ENCODE assay signal across 8 cellular contexts in genomic region chr11:67238894-67239794, GRCh38. TPM values are rescaled to one million over a fixed set of nuclear protein-coding genes. Genes with fewer than 3 reads are reported as not detected.
A peak's percentile ranks its signal among the peaks of the same experiment; 100 is the strongest.
DNase-seq lines count a peak whose midpoint lies in the region; ATAC-seq and TF ChIP-seq lines count a peak whose summit lies in the region.

No MANE protein-coding gene starts in this region.

- H3K4me3 Mint-ChIP-seq in activated T-helper 2 cell treated with anti-CD3 and anti-CD28 coated beads, Interferon-gamma antibody, Interleukin-2, Interleukin-4, amounts not matched to agents 10 μg/mL and 5 μg/mL and 100 μg/mL, durations not matched to agents 14 hours and 24 hours and 36 hours (ENCODE audit: low read depth) = peak overlapping the region; percentile 99

- no peak for TF ChIP-seq EP300 in stomach (IDR thresholded peaks at IDR 0.05)

- TF ChIP-seq POLR2A in stomach (IDR thresholded peaks at IDR 0.05) = no peak

- peaks cover 6% of the 10 kb centered on the region for H3K36me3 ChIP-seq in cardiac muscle cell
- peaks cover 19% of the 10 kb centered on the region for H3K36me3 ChIP-seq in iPS-20b (ENCODE audit: insufficient read depth, low read depth, low read length)
- H3K36me3 ChIP-seq in stomach = peaks cover 10 to 25% (median 15%) of the 10 kb centered on the region in 4 donors

- H3K4me1 Mint-ChIP-seq in activated T-helper 2 cell treated with anti-CD3 and anti-CD28 coated beads, Interferon-gamma antibody, Interleukin-2, Interleukin-4, amounts not matched to agents 10 μg/mL and 5 μg/mL and 100 μg/mL, durations not matched to agents 14 hours and 24 hours and 36 hours (ENCODE audit: low read depth) = peaks cover 31% of the 10 kb centered on the region

- H3K4me3 ChIP-seq in cardiac muscle cell (peak overlapping the region; percentile 11), iPS-20b (ENCODE audit: low read length) (peak overlapping the region; percentile 60), stomach (peak overlapping the region; percentile 53 to 60 (median 56))

- H3K4me1 ChIP-seq in cardiac muscle cell (ENCODE audit: low read depth) (peaks cover 30% of the 10 kb centered on the region), iPS-20b (ENCODE audit: insufficient read depth, low read length) (peaks cover 16% of the 10 kb centered on the region), stomach (peaks cover 35 to 71% (median 53%) of the 10 kb centered on the region in 4 donors)

- no peak for ATAC-seq in Right ventricle myocardium inferior

- no peaks in the 10 kb centered on the region for H3K9me3 ChIP-seq in cardiac muscle cell (ENCODE audit: low read depth)
- no peaks in the 10 kb centered on the region for H3K9me3 ChIP-seq in iPS-20b (ENCODE audit: insufficient read depth, low read depth, low read length)
- H3K9me3 ChIP-seq in stomach = no peaks in the 10 kb centered on the region

- DNase-seq in cardiac muscle cell (ENCODE audit: low read depth in 1 of 2, low spot score in 1 of 2) = peak; percentile 19 to 79
- no peak for DNase-seq in Right ventricle myocardium inferior (ENCODE audit: missing footprints)
- no peak for DNase-seq in activated T-helper 2 cell treated with anti-CD3 and anti-CD28 coated beads, Interferon-gamma antibody, Interleukin-2, Interleukin-4, amounts not matched to agents 10 μg/mL and 5 μg/mL and 100 μg/mL, durations not matched to agents 14 hours and 24 hours and 36 hours (ENCODE audit: low spot score)
- DNase-seq in stomach = no peak
- no peak for DNase-seq in UCSD-AML1 (lab: John Stamatoyannopoulos, UW; ENCODE audit: unreplicated experiment)
- no peak for DNase-seq in LoVo (ENCODE audit: low spot score)
- no peak for DNase-seq in HuH-7 (ENCODE audit: low spot score)

- TF ChIP-seq CTCF in cardiac muscle cell (IDR thresholded peaks at IDR 0.05; ENCODE audit: low read depth, low read length) (no peak), stomach (IDR thresholded peaks at IDR 0.05) (no peak)

- 9 to 11% (median 10%) methylated on average over 10 of the region's 10 CpGs for WGBS in stomach, 5 donors

- H3K27me3 Mint-ChIP-seq in activated T-helper 2 cell treated with anti-CD3 and anti-CD28 coated beads, Interferon-gamma antibody, Interleukin-2, Interleukin-4, amounts not matched to agents 10 μg/mL and 5 μg/mL and 100 μg/mL, durations not matched to agents 14 hours and 24 hours and 36 hours (ENCODE audit: low read depth) = no peaks in the 10 kb centered on the region

- H3K27ac Mint-ChIP-seq in activated T-helper 2 cell treated with anti-CD3 and anti-CD28 coated beads, Interferon-gamma antibody, Interleukin-2, Interleukin-4, amounts not matched to agents 10 μg/mL and 5 μg/mL and 100 μg/mL, durations not matched to agents 14 hours and 24 hours and 36 hours = peak overlapping the region; percentile 70

- H3K27me3 ChIP-seq in cardiac muscle cell (no peaks in the 10 kb centered on the region), iPS-20b (ENCODE audit: insufficient read depth, low read length) (no peaks in the 10 kb centered on the region), stomach (no peaks in the 10 kb centered on the region)

- H3K36me3 Mint-ChIP-seq in activated T-helper 2 cell treated with anti-CD3 and anti-CD28 coated beads, Interferon-gamma antibody, Interleukin-2, Interleukin-4, amounts not matched to agents 10 μg/mL and 5 μg/mL and 100 μg/mL, durations not matched to agents 14 hours and 24 hours and 36 hours (ENCODE audit: low read depth) = peaks cover 45% of the 10 kb centered on the region

- no peaks in the 10 kb centered on the region for H3K9me3 Mint-ChIP-seq in activated T-helper 2 cell treated with anti-CD3 and anti-CD28 coated beads, Interferon-gamma antibody, Interleukin-2, Interleukin-4, amounts not matched to agents 10 μg/mL and 5 μg/mL and 100 μg/mL, durations not matched to agents 14 hours and 24 hours and 36 hours

- H3K27ac ChIP-seq in cardiac muscle cell (peak overlapping the region; percentile 94), iPS-20b (ENCODE audit: low read length) (no peak overlapping the region), stomach (peak overlapping the region; percentile 78 to 95 (median 93))

- peak overlapping the region; percentile 44; the same call in 1 of the 2 replicates for H3K9ac ChIP-seq in iPS-20b (ENCODE audit: low read depth, low read length)

- intact Hi-C loops in Right ventricle myocardium inferior (cut with DNase I) (loop anchor here (2.0 kb wide), 1 partner anchor 156 kb away; no protein-coding TSS in a partner anchor), stomach (cut with DNase I; ENCODE audit: low total_unique reads) (no loop called here)
- intact Hi-C loops in activated T-helper 2 cell treated with anti-CD3 and anti-CD28 coated beads, Interferon-gamma antibody, Interleukin-2, Interleukin-4, amounts not matched to agents 10 μg/mL and 5 μg/mL and 100 μg/mL, durations not matched to agents 14 hours and 24 hours and 36 hours (cut with micrococcal nuclease) = no loop called here

RNA-seq across cellular contexts. Expression of gene GRK2, which starts 27.1 kb away (rescaled TPM):
- total RNA-seq in cardiac muscle cell (49.1 and 72.1 TPM in 2 replicates), Right ventricle myocardium inferior (54.1 TPM), stomach (100 to 1,000 TPM in 4 of 5 donors, 10 to 100 TPM in 1; 53.8 to 266 (median 131) TPM)
- polyA plus RNA-seq in cardiac muscle cell (62.9 and 85.1 TPM in 2 replicates), stomach (10 to 100 TPM; 44.0 to 59.4 (median 46.5) TPM)
- 282 and 287 TPM in 2 replicates for total RNA-seq in activated T-helper 2 cell treated with anti-CD3 and anti-CD28 coated beads, Interferon-gamma antibody, Interleukin-2, Interleukin-4, amounts not matched to agents 10 μg/mL and 5 μg/mL and 100 μg/mL, durations not matched to agents 14 hours and 24 hours and 36 hours

RNA-seq across cellular contexts. Expression of gene ANKRD13D, which starts 50.0 kb away (rescaled TPM):
- total RNA-seq in cardiac muscle cell = 50.7 and 53.5 TPM in 2 replicates
- 39.4 and 47.6 TPM in 2 replicates for polyA plus RNA-seq in cardiac muscle cell
- 15.2 TPM for total RNA-seq in Right ventricle myocardium inferior
- total RNA-seq in activated T-helper 2 cell treated with anti-CD3 and anti-CD28 coated beads, Interferon-gamma antibody, Interleukin-2, Interleukin-4, amounts not matched to agents 10 μg/mL and 5 μg/mL and 100 μg/mL, durations not matched to agents 14 hours and 24 hours and 36 hours = 119 and 135 TPM in 2 replicates
- 10 to 100 TPM; 24.6 to 96.4 (median 42.6) TPM for total RNA-seq in stomach
- polyA plus RNA-seq in stomach = 10 to 100 TPM; 18.5 to 61.3 (median 30.9) TPM

Comparison
In these comparisons a context has a peak if more than half of its experiments do, and no peak if none do; other contexts are left out.
1. DNase-seq: peak in cardiac muscle cell (2 of 2); none in Right ventricle myocardium inferior (single experiment), activated T-helper 2 cell treated with anti-CD3 and anti-CD28 coated beads, Interferon-gamma antibody, Interleukin-2, Interleukin-4, amounts not matched to agents 10 μg/mL and 5 μg/mL and 100 μg/mL, durations not matched to agents 14 hours and 24 hours and 36 hours (single experiment), stomach (single experiment), UCSD-AML1 (single experiment), LoVo (single experiment) and HuH-7 (single experiment).
2. Peak in every context shown above with its lines, with median percentiles within 50 percentile points of each other: H3K4me3 ChIP-seq.